8 cellular contexts compared by ENCODE assay signal in genomic region chr11:111450480-111451320, GRCh38.
DNase-seq lines count a peak whose midpoint lies in the region; ATAC-seq lines count a peak whose summit lies in the region.

No MANE protein-coding gene starts in this region.

- peak; percentile 11 for DNase-seq in globus pallidus (ENCODE audit: low spot score)
- no peak for DNase-seq in activated effector memory CD4-positive, alpha-beta T cell treated with anti-CD3 and anti-CD28 coated beads, Interleukin-2, amount 50 U/mL, for 16 hours
- no peak for DNase-seq in HuH-7.5 (ENCODE audit: low spot score)
- no peak for DNase-seq in T-helper 9 cell
- no peak for DNase-seq in Right ventricle myocardium superior

- intact Hi-C loops in Right ventricle myocardium superior (cut with DNase I): no loop called here

- ATAC-seq in GM18861 (IDR thresholded peaks at IDR 0.05; ENCODE audit: unreplicated experiment) (peak; percentile 85), GM21717 (IDR thresholded peaks at IDR 0.05; ENCODE audit: unreplicated experiment) (peak; percentile 74), HG03378 (IDR thresholded peaks at IDR 0.05; ENCODE audit: unreplicated experiment) (peak; percentile 77), Right ventricle myocardium superior (ENCODE audit: poor library complexity) (no peak)
